In the genomic region with DNA sequence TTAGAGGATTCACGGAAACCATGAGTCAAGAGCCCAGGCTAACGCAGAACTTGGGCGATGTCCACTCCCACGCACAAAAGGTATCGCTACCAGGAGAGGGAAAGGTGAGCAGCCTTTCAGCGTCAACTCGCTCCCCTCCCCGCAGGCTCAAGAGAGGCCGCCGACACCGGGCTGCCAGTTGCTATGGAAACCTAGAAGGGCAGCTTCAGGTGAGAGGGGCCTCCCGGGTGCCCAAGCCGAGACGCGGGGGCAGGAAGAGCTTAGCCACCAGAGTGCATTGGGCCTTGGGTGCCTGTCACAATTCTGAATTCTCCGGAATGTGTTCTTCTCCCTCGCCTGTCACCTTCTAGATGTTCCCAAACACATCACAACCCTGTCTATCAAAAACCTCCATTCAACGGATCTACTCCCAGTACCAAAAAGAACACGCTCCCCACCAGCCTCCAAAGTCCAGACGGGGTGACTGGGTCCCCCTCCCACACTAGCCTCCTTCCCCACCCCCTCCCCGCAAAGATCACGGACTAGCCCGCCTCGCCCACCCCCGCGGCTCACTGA, we compare ENCODE assay signal across 8 cellular contexts. TPM values are rescaled to one million over a fixed set of nuclear protein-coding genes. Genes with fewer than 3 reads are reported as not detected.
A peak's percentile ranks its signal among the peaks of the same experiment; 100 is the strongest.
DNase-seq lines count a peak whose midpoint lies in the region; ATAC-seq and TF ChIP-seq lines count a peak whose summit lies in the region.

No MANE protein-coding gene starts in this region.

- ATAC-seq in HG03196 (IDR thresholded peaks at IDR 0.05; ENCODE audit: unreplicated experiment): peak; percentile 24
- ATAC-seq in HG02970 (IDR thresholded peaks at IDR 0.05; ENCODE audit: low FRiP score, unreplicated experiment): no peak
- ATAC-seq in HG03097 (IDR thresholded peaks at IDR 0.05; ENCODE audit: low FRiP score, unreplicated experiment): no peak

- TF ChIP-seq CTCF in GM13977 (IDR thresholded peaks at IDR 0.05; ENCODE audit: extremely low read depth, insufficient read depth, missing control alignments): no peak
- TF ChIP-seq CTCF in Peyer's patch (IDR thresholded peaks at IDR 0.05): no peak
- no peak for TF ChIP-seq CTCF in right atrium auricular region (IDR thresholded peaks at IDR 0.05)
- no peak for TF ChIP-seq CTCF in retinal pigment epithelial cell (conservative IDR thresholded peaks at IDR 0.05; ENCODE audit: low read depth, low read length)

- H3K36me3 ChIP-seq in Peyer's patch (peaks cover 0 to 25% (median 0%) of the 10 kb centered on the region in 3 donors), right atrium auricular region (peaks cover 7% of the 10 kb centered on the region)

- no peaks in the 10 kb centered on the region for H3K27me3 ChIP-seq in Peyer's patch
- H3K27me3 ChIP-seq in right atrium auricular region: no peaks in the 10 kb centered on the region

- peaks cover 0 to 14% (median 2%) of the 10 kb centered on the region in 4 donors for H3K4me1 ChIP-seq in Peyer's patch
- peaks cover 0 to 16% of the 10 kb centered on the region in 2 donors for H3K4me1 ChIP-seq in right atrium auricular region

- peak overlapping the region; percentile 88 to 94 (median 91) for H3K27ac ChIP-seq in Peyer's patch
- peak overlapping the region; percentile 93 to 98 for H3K27ac ChIP-seq in right atrium auricular region

- no peak for TF ChIP-seq POLR2A in Peyer's patch (IDR thresholded peaks at IDR 0.05)

- in situ Hi-C loops in GM13977 (cut with MboI; ENCODE audit: low pct_unique_long_range_greater_than_20kb, low sequenced_read_pairs, unreplicated experiment): no loop called here

- peak overlapping the region; percentile 83 to 95 (median 91) for H3K4me3 ChIP-seq in Peyer's patch
- peak overlapping the region; percentile 94 to 98 for H3K4me3 ChIP-seq in right atrium auricular region
- H3K4me3 ChIP-seq in retinal pigment epithelial cell (ENCODE audit: low read length): peak overlapping the region; percentile 87

- peak; percentile 65 for DNase-seq in GM13977 (ENCODE audit: low spot score)
- peak; percentile 50 to 64 (median 51) for DNase-seq in Peyer's patch
- peak; percentile 73 for DNase-seq in activated naive CD4-positive, alpha-beta T cell treated with anti-CD3 and anti-CD28 coated beads, Interleukin-2, amount 50 U/mL, for 16 hours
- DNase-seq in right atrium auricular region (ENCODE audit: low spot score): peak; percentile 56
- no peak for DNase-seq in retinal pigment epithelial cell (ENCODE audit: low read depth)

- H3K9me3 ChIP-seq in Peyer's patch: no peaks in the 10 kb centered on the region
- H3K9me3 ChIP-seq in right atrium auricular region: no peaks in the 10 kb centered on the region

RNA-seq across cellular contexts. Expression of gene MEAF6, which starts 0.7 kb away (rescaled TPM):
- total RNA-seq in Peyer's patch (10 to 100 TPM; 26.9 to 81.7 (median 54.7) TPM), right atrium auricular region (10 to 100 TPM; 50.4 to 61.0 TPM)

RNA-seq across cellular contexts. Expression of gene ZC3H12A, which starts 39.5 kb away (rescaled TPM):
- total RNA-seq in Peyer's patch: 10 to 100 TPM; 29.7 to 37.0 (median 33.4) TPM
- 10 to 100 TPM in 1 of 2 donors, 1 to 10 TPM in 1; 9.4 to 13.5 TPM for total RNA-seq in right atrium auricular region

RNA-seq across cellular contexts. Expression of gene SNIP1, which starts 40.2 kb away (rescaled TPM):
- 10 to 100 TPM in 2 of 4 donors, 1 to 10 TPM in 2; 7.0 to 17.6 (median 9.0) TPM for total RNA-seq in Peyer's patch
- total RNA-seq in right atrium auricular region: 10 to 100 TPM in 1 of 2 donors, 1 to 10 TPM in 1; 4.4 to 12.0 TPM

RNA-seq across cellular contexts. Expression of gene DNALI1, which starts 42.9 kb away (rescaled TPM):
- 1 to 10 TPM; 1.7 to 7.9 (median 3.7) TPM for total RNA-seq in Peyer's patch
- 1 to 10 TPM; 3.9 to 6.1 TPM for total RNA-seq in right atrium auricular region
